ENCODE assay signal across 13 cellular contexts in the genomic region with DNA sequence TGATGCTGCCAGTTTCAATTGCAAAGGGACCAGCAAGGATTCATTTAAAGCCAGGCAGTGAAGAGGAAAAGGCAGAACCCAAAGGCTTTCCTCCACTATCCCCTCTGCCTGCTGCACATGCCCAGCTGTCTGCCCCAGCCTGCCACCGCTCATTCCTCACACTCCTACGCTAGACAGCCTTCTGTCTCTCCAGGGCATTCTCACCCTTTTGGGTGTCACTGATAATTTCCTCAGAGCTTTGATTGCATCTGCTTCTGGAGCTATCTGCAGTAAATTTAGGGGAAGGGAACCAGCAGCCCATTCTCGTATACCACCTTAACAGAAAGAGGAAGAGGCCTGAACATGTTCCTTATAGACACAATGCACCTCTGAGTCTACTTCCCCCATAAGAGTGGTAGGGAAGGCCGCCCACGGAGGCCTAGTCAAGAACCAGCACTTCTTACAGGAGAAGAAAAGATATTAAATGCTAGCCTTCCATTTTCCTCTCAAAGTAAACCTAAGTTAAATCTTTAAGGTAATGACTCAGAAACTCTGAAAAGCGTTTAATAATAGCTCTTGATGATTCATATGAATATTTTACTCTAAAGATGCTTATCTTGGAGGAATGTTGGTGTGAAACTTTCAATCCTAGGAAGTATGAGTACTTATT. TPM values are rescaled to one million over a fixed set of nuclear protein-coding genes. Genes with fewer than 3 reads are reported as not detected.
DNase-seq lines count a peak whose midpoint lies in the region; ATAC-seq and TF ChIP-seq lines count a peak whose summit lies in the region.
"Had no signal": no experiment of that assay in that cellular context is flagged by ENCODE, and none has a peak within 500 bp of the region (broad histone marks: within the 10 kb centered on the region; RNA-seq: fewer than 3 reads in every experiment).

No MANE protein-coding gene starts in this region.

- no peak overlapping the region for H3K4me3 ChIP-seq in tibial artery
- H3K4me3 ChIP-seq: body of pancreas, heart right ventricle had no signal

- H3K27ac Mint-ChIP-seq in CD14-positive monocyte: peak overlapping the region in 5 of 7 donors; percentile 8 to 63 (median 44)
- no peak overlapping the region for H3K27ac Mint-ChIP-seq in MCF 10A (ENCODE audit: low read depth, unreplicated experiment)
- no peak overlapping the region for H3K27ac Mint-ChIP-seq in activated naive CD4-positive, alpha-beta T cell treated with anti-CD3 and anti-CD28 coated beads, Interleukin-2, amount 10 ng/mL, durations not matched to agents 7 days and 5 days
- H3K27ac Mint-ChIP-seq: nephron had no signal

- peaks cover 11% of the 10 kb centered on the region for H3K4me1 Mint-ChIP-seq in CD14-positive monocyte
- peaks cover 9% of the 10 kb centered on the region for H3K4me1 Mint-ChIP-seq in MCF 10A (ENCODE audit: insufficient read depth, unreplicated experiment)
- H3K4me1 Mint-ChIP-seq in activated T-cell treated with anti-CD3 and anti-CD28 coated beads, Interleukin-2, amount 50 U/mL, for 4 hours (ENCODE audit: low read depth): no peaks in the 10 kb centered on the region
- H3K4me1 Mint-ChIP-seq in activated naive CD4-positive, alpha-beta T cell treated with anti-CD3 and anti-CD28 coated beads, Interleukin-2, amount 10 ng/mL, durations not matched to agents 7 days and 5 days: no peaks in the 10 kb centered on the region
- H3K4me1 Mint-ChIP-seq: nephron had no signal

- CTCF ChIA-PET in MCF 10A (lab: Yijun Ruan, JAX): interaction anchor here (0.9 to 1.1 kb wide), 3 partner anchors 20 to 636 kb away, joined by 3 to 6 read pairs (median 4); no protein-coding TSS in a partner anchor
- CTCF ChIA-PET in activated naive CD4-positive, alpha-beta T cell treated with anti-CD3 and anti-CD28 coated beads, Interleukin-2, amount 10 ng/mL, durations not matched to agents 7 days and 5 days (lab: Charles Lee): interaction anchor here (0.8 kb wide), 1 partner anchor 20 kb away, joined by 3 read pairs; no protein-coding TSS in a partner anchor

- POLR2A ChIA-PET in MCF 10A (lab: Yijun Ruan, JAX): interaction anchor here (0.9 to 2.6 kb wide), 3 partner anchors 21 to 509 kb away, joined by 3 to 14 read pairs (median 5); partner anchors contain the start of genes ATP2C1 and NUDT16

- H3K27ac ChIP-seq in tibial artery: peak overlapping the region in 1 of 2 donors; percentile 29
- H3K27ac ChIP-seq: body of pancreas had no signal

- no TSS peak for BruUV-seq in MCF 10A (replicated peaks; lab: Mats Ljungman, UMichigan)

- H3K9me3 Mint-ChIP-seq in CD14-positive monocyte (peaks cover 0 to 11% (median 4%) of the 10 kb centered on the region in 7 donors), MCF 10A (ENCODE audit: unreplicated experiment) (no peaks in the 10 kb centered on the region)
- peaks cover 5% of the 10 kb centered on the region for H3K9me3 Mint-ChIP-seq in activated T-cell treated with anti-CD3 and anti-CD28 coated beads, Interleukin-2, amount 50 U/mL, for 4 hours
- H3K9me3 Mint-ChIP-seq in activated naive CD4-positive, alpha-beta T cell treated with anti-CD3 and anti-CD28 coated beads, Interleukin-2, amount 10 ng/mL, durations not matched to agents 7 days and 5 days: no peaks in the 10 kb centered on the region

- intact Hi-C loops in CD14-positive monocyte (cut with micrococcal nuclease) (no loop called here), MCF 10A (cut with micrococcal nuclease) (no loop called here), tibial artery (cut with DNase I; ENCODE audit: low total_unique reads) (no loop called here)

- no peak for DNase-seq in CD14-positive monocyte (ENCODE audit: low spot score)
- DNase-seq in MV-4-11 (lab: John Stamatoyannopoulos, UW): peak; percentile 66
- peak; percentile 10 for DNase-seq in MCF 10A (ENCODE audit: unreplicated experiment)
- DNase-seq in myocyte (ENCODE audit: low read depth): peak; percentile 39
- DNase-seq in tibial artery: no peak
- no peak for DNase-seq in activated T-cell treated with anti-CD3 and anti-CD28 coated beads, Interleukin-2, amount 50 U/mL, for 4 hours
- DNase-seq in DMS79 treated with DMSO at 0.1 percent for 48 hours (lab: John Stamatoyannopoulos, UW): no peak
- no peak for DNase-seq in activated naive CD4-positive, alpha-beta T cell treated with anti-CD3 and anti-CD28 coated beads, Interleukin-2, amount 10 ng/mL, durations not matched to agents 7 days and 5 days
- DNase-seq: activated CD4-positive, alpha-beta T cell treated with anti-CD3 and anti-CD28 coated beads, Interleukin-2, amount 50 U/mL, for 48 hours; body of pancreas; heart right ventricle had no signal

- peak overlapping the region in 1 of 2 donors; percentile 70 for H3K4me3 Mint-ChIP-seq in CD14-positive monocyte
- H3K4me3 Mint-ChIP-seq in MCF 10A (ENCODE audit: unreplicated experiment): no peak overlapping the region
- no peak overlapping the region for H3K4me3 Mint-ChIP-seq in activated T-cell treated with anti-CD3 and anti-CD28 coated beads, Interleukin-2, amount 50 U/mL, for 4 hours
- H3K4me3 Mint-ChIP-seq in activated naive CD4-positive, alpha-beta T cell treated with anti-CD3 and anti-CD28 coated beads, Interleukin-2, amount 10 ng/mL, durations not matched to agents 7 days and 5 days: no peak overlapping the region
- H3K4me3 Mint-ChIP-seq: nephron had no signal

- TF ChIP-seq CTCF in CD14-positive monocyte (IDR thresholded peaks at IDR 0.05) (no peak), MCF 10A (IDR thresholded peaks at IDR 0.05; ENCODE audit: unreplicated experiment) (no peak), tibial artery (IDR thresholded peaks at IDR 0.05) (no peak)

- no peak for ATAC-seq in activated T-cell treated with anti-CD3 and anti-CD28 coated beads, Interleukin-2, amount 50 U/mL, for 4 hours
- ATAC-seq: body of pancreas, Panc1 had no signal

- H3K36me3 Mint-ChIP-seq in CD14-positive monocyte: no peaks in the 10 kb centered on the region
- H3K36me3 Mint-ChIP-seq in MCF 10A (ENCODE audit: insufficient read depth, unreplicated experiment): no peaks in the 10 kb centered on the region
- H3K36me3 Mint-ChIP-seq in activated T-cell treated with anti-CD3 and anti-CD28 coated beads, Interleukin-2, amount 50 U/mL, for 4 hours (ENCODE audit: insufficient read depth): no peaks in the 10 kb centered on the region
- H3K36me3 Mint-ChIP-seq in activated naive CD4-positive, alpha-beta T cell treated with anti-CD3 and anti-CD28 coated beads, Interleukin-2, amount 10 ng/mL, durations not matched to agents 7 days and 5 days: no peaks in the 10 kb centered on the region

- H3K4me1 ChIP-seq in tibial artery: peaks cover 0 to 12% (median 5%) of the 10 kb centered on the region in 4 donors
- H3K4me1 ChIP-seq: body of pancreas had no signal

- H3K9me3 ChIP-seq in tibial artery: no peaks in the 10 kb centered on the region
- H3K9me3 ChIP-seq: body of pancreas had no signal

- H3K36me3 ChIP-seq in tibial artery: no peaks in the 10 kb centered on the region
- H3K36me3 ChIP-seq: heart right ventricle had no signal

- H3K27me3 ChIP-seq in tibial artery: no peaks in the 10 kb centered on the region
- H3K27me3 ChIP-seq: body of pancreas, heart right ventricle had no signal

- H3K27me3 Mint-ChIP-seq in CD14-positive monocyte (ENCODE audit: low read depth in 3 of 3) (peaks cover 0 to 3% (median 0%) of the 10 kb centered on the region in 3 donors), MCF 10A (ENCODE audit: insufficient read depth, unreplicated experiment) (no peaks in the 10 kb centered on the region)
- H3K27me3 Mint-ChIP-seq in activated T-cell treated with anti-CD3 and anti-CD28 coated beads, Interleukin-2, amount 50 U/mL, for 4 hours (ENCODE audit: low read depth): peaks cover 7% of the 10 kb centered on the region
- H3K27me3 Mint-ChIP-seq in activated naive CD4-positive, alpha-beta T cell treated with anti-CD3 and anti-CD28 coated beads, Interleukin-2, amount 10 ng/mL, durations not matched to agents 7 days and 5 days: no peaks in the 10 kb centered on the region

RNA-seq across cellular contexts. Expression of gene NUDT16, which starts 20.9 kb away (rescaled TPM):
- 10 to 100 TPM; 23.6 to 27.0 TPM for polyA plus RNA-seq in CD14-positive monocyte
- total RNA-seq in MCF 10A (2022): 12.0 and 13.0 TPM in 2 replicates
- 16.3 TPM in 2 replicates for total RNA-seq in myocyte
- 14.0 TPM for polyA plus RNA-seq in myocyte (2012)
- 1 to 10 TPM; 2.7 to 3.6 (median 3.5) TPM for total RNA-seq in activated T-cell treated with anti-CD3 and anti-CD28 coated beads, Interleukin-2, amount 50 U/mL, for 4 hours

Comparison
In these comparisons a context has a peak if more than half of its experiments do, and no peak if none do; other contexts are left out.
1. DNase-seq: peak in MV-4-11 (single experiment), MCF 10A (single experiment) and myocyte (single experiment); none in CD14-positive monocyte (single experiment), tibial artery (0 of 2), activated T-cell treated with anti-CD3 and anti-CD28 coated beads, Interleukin-2, amount 50 U/mL, for 4 hours (single experiment), DMS79 treated with DMSO at 0.1 percent for 48 hours (single experiment) and activated naive CD4-positive, alpha-beta T cell treated with anti-CD3 and anti-CD28 coated beads, Interleukin-2, amount 10 ng/mL, durations not matched to agents 7 days and 5 days (single experiment).
2. H3K27ac Mint-ChIP-seq: peak in CD14-positive monocyte (5 of 7); none in MCF 10A (single experiment) and activated naive CD4-positive, alpha-beta T cell treated with anti-CD3 and anti-CD28 coated beads, Interleukin-2, amount 10 ng/mL, durations not matched to agents 7 days and 5 days (single experiment).